In genomic region chr11:64051297-64051696, GRCh38 we compare ENCODE assay signal across 33 cellular contexts. TPM values are rescaled to one million over a fixed set of nuclear protein-coding genes. Genes with fewer than 3 reads are reported as not detected.
"Had no signal": no experiment of that assay in that cellular context is flagged by ENCODE, and none has a peak within 500 bp of the region (broad histone marks: within the 10 kb centered on the region; RNA-seq: fewer than 3 reads in every experiment).

No MANE protein-coding gene starts in this region.

- H3K36me3 ChIP-seq: adrenal gland, ascending aorta, breast epithelium, cardiac muscle cell, esophagus squamous epithelium, gastroesophageal sphincter, WERI-Rb-1 had no signal

- H3K9me3 ChIP-seq: adrenal gland, ascending aorta, breast epithelium, esophagus squamous epithelium, gastroesophageal sphincter had no signal

- ATAC-seq: activated CD4-positive, CD25-positive, alpha-beta regulatory T cell treated with anti-CD3 and anti-CD28 coated beads, Interleukin-2, amount 50 U/mL, for 24 hours; activated CD8-positive, alpha-beta memory T cell treated with anti-CD3 and anti-CD28 coated beads, Interleukin-2, amount 10 ng/mL, durations not matched to agents 7 days and 5 days; activated CD8-positive, alpha-beta T cell treated with anti-CD3 and anti-CD28 coated beads, Interleukin-2, amount 10 ng/mL, durations not matched to agents 7 days and 5 days; activated naive CD8-positive, alpha-beta T cell treated with anti-CD3 and anti-CD28 coated beads, Interleukin-2, amount 50 U/mL, for 24 hours; gastroesophageal sphincter; T-helper 17 cell had no signal

- H3K4me1 ChIP-seq: adrenal gland, ascending aorta, breast epithelium, esophagus squamous epithelium had no signal

- H3K4me3 ChIP-seq: adrenal gland, ascending aorta, breast epithelium, cardiac muscle cell, esophagus squamous epithelium, gastroesophageal sphincter had no signal

- H3K27me3 ChIP-seq: adrenal gland, ascending aorta, breast epithelium, cardiac muscle cell, esophagus squamous epithelium, gastroesophageal sphincter had no signal

- H3K27ac ChIP-seq: adrenal gland, ascending aorta, breast epithelium, cardiac muscle cell, epithelial cell of prostate, esophagus squamous epithelium, WERI-Rb-1 had no signal

- DNase-seq: activated B cell treated with CpG ODN at 0.5 μM for 24 hours; activated CD4-positive, alpha-beta memory T cell treated with anti-CD3 and anti-CD28 coated beads for 36 hours; activated CD4-positive, alpha-beta T cell treated with anti-CD3 and anti-CD28 coated beads, Interleukin-2, amount 10 ng/mL, durations not matched to agents 24 days and 14 days; activated CD8-positive, alpha-beta memory T cell treated with anti-CD3 and anti-CD28 coated beads, Interleukin-2, amount 10 ng/mL, durations not matched to agents 7 days and 5 days; activated CD8-positive, alpha-beta memory T cell treated with anti-CD3 and anti-CD28 coated beads, Interleukin-2, amount 50 U/mL, for 4 hours; activated CD8-positive, alpha-beta T cell treated with anti-CD3 and anti-CD28 coated beads, Interleukin-2, amount 10 ng/mL, durations not matched to agents 7 days and 5 days; activated effector memory CD4-positive, alpha-beta T cell treated with anti-CD3 and anti-CD28 coated beads, Interleukin-2, amount 50 U/mL, for 16 hours; activated naive CD4-positive, alpha-beta T cell treated with anti-CD3 and anti-CD28 coated beads for 36 hours; activated naive CD8-positive, alpha-beta T cell treated with anti-CD3 and anti-CD28 coated beads for 36 hours; activated naive CD8-positive, alpha-beta T cell treated with anti-CD3 and anti-CD28 coated beads, Interleukin-2, amount 50 U/mL, for 24 hours; activated T-cell treated with anti-CD3 and anti-CD28 coated beads, Interleukin-2, amount 50 U/mL, for 1 hour; activated T-cell treated with anti-CD3 and anti-CD28 coated beads, Interleukin-2, amount 50 U/mL, for 48 hours; adrenal gland; cortex of kidney; dermis blood vessel endothelial cell; effector CD8-positive, alpha-beta T cell; esophagus squamous epithelium; foreskin melanocyte; T-helper 1 cell; T-helper 17 cell; T1000; WERI-Rb-1 had no signal

RNA-seq across cellular contexts. Expression of gene FLRT1, which starts 15.6 kb away (rescaled TPM):
- total RNA-seq: activated B cell treated with CpG ODN at 0.5 μM for 24 hours; activated CD4-positive, alpha-beta T cell treated with anti-CD3 and anti-CD28 coated beads, Interleukin-2, amount 10 ng/mL, durations not matched to agents 24 days and 14 days; activated CD8-positive, alpha-beta memory T cell treated with anti-CD3 and anti-CD28 coated beads for 36 hours; activated CD8-positive, alpha-beta memory T cell treated with anti-CD3 and anti-CD28 coated beads, Interleukin-2, amount 10 ng/mL, durations not matched to agents 7 days and 5 days; activated CD8-positive, alpha-beta T cell treated with anti-CD3 and anti-CD28 coated beads, Interleukin-2, amount 10 ng/mL, durations not matched to agents 7 days and 5 days; activated naive CD8-positive, alpha-beta T cell treated with anti-CD3 and anti-CD28 coated beads for 36 hours; activated T-helper 1 cell treated with anti-CD3 and anti-CD28 coated beads, Interleukin-12 subunit alpha, Interleukin-12 subunit beta, Interleukin-2, Interleukin-4 antibody, amounts not matched to agents 30 ng/mL and 10 ng/mL and 1 ng/mL, durations not matched to agents 14 hours and 24 hours and 36 hours; activated T-helper 2 cell treated with anti-CD3 and anti-CD28 coated beads, Interferon-gamma antibody, Interleukin-2, Interleukin-4, amounts not matched to agents 10 μg/mL and 5 μg/mL and 100 μg/mL, durations not matched to agents 14 hours and 24 hours and 36 hours; breast epithelium; dermis blood vessel endothelial cell; endothelial cell of umbilical vein; glomerular endothelial cell; T-helper 17 cell had no signal
- polyA plus RNA-seq: endothelial cell of umbilical vein had no signal
